Comparison of ENCODE assay signal across 21 cellular contexts in the genomic region with DNA sequence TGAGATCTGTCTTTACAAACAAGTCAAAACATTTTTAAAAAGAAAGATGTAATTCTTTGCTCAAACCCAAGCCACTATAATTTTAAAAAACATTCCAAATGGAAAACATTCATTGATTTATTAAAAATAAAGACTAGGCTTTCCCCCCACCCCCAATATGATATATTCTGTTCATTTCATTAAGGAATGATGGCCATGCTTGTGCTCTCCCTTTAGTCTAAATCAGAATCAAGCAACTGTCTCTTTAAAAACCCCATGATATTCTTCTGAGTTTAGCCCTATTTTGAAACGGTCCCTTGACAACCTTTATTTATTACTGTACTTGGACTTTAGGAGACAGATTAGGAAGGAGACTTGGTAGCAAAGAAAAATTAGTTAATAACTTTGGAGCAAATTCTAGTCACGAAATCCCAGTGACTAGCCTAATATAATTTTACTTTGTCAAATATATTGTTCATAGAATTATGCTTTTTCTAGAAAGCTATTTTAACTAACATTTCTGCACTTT.
"Had no signal": no experiment of that assay in that cellular context is flagged by ENCODE, and none has a peak within 500 bp of the region (broad histone marks: within the 10 kb centered on the region; RNA-seq: fewer than 3 reads in every experiment).

No MANE protein-coding gene starts in this region.

- H3K27me3 Mint-ChIP-seq: activated B cell treated with CpG ODN at 0.5 μM for 24 hours; activated CD4-positive, alpha-beta T cell treated with anti-CD3 and anti-CD28 coated beads, Interleukin-2, amount 10 ng/mL, durations not matched to agents 24 days and 14 days; naive thymus-derived CD8-positive, alpha-beta T cell; stimulated activated naive B cell treated with anti-CD40 and anti-IgM and Interleukin-4, amounts not matched to agents 10 μg/mL and 1 μg/mL and 100 μg/mL, for 72 hours had no signal

- DNase-seq: activated B cell treated with CpG ODN at 0.5 μM for 24 hours; activated CD4-positive, alpha-beta T cell treated with anti-CD3 and anti-CD28 coated beads, Interleukin-2, amount 10 ng/mL, durations not matched to agents 24 days and 14 days; activated CD8-positive, alpha-beta memory T cell treated with anti-CD3 and anti-CD28 coated beads, Interleukin-2, amount 50 U/mL, for 4 hours; activated CD8-positive, alpha-beta T cell treated with anti-CD3 and anti-CD28 coated beads, Interleukin-2, amount 10 ng/mL, durations not matched to agents 7 days and 5 days; activated gamma-delta T cell; activated T-cell treated with anti-CD3 and anti-CD28 coated beads, Interleukin-2, amount 50 U/mL, for 48 hours; caudate nucleus; cortex of kidney; effector CD4-positive, alpha-beta T cell; islet precursor cell; mucosa of descending colon; naive thymus-derived CD8-positive, alpha-beta T cell; posterior cingulate gyrus; stimulated activated CD4-positive, alpha-beta T cell treated with anti-CD3 and anti-CD28 coated beads, Interleukin-15, amount 100 ng/mL, for 24 hours; stimulated activated CD4-positive, alpha-beta T cell treated with anti-CD3 and anti-CD28 coated beads, Interleukin-4, amount 100 ng/mL, for 1 hour; stimulated activated naive B cell treated with anti-CD40 and anti-IgM and Interleukin-4, amounts not matched to agents 10 μg/mL and 1 μg/mL and 100 μg/mL, for 72 hours; T-helper 2 cell had no signal

- ATAC-seq: activated CD8-positive, alpha-beta T cell treated with anti-CD3 and anti-CD28 coated beads, Interleukin-2, amount 10 ng/mL, durations not matched to agents 7 days and 5 days; activated naive CD4-positive, alpha-beta T cell treated with anti-CD3 and anti-CD28 coated beads, Interleukin-2, amount 50 U/mL, for 72 hours; mucosa of descending colon; naive thymus-derived CD8-positive, alpha-beta T cell; stimulated activated naive B cell treated with anti-CD40 and anti-IgM and Interleukin-4, amounts not matched to agents 10 μg/mL and 1 μg/mL and 100 μg/mL, for 72 hours had no signal

- H3K9me3 Mint-ChIP-seq: activated B cell treated with CpG ODN at 0.5 μM for 24 hours; activated CD4-positive, alpha-beta T cell treated with anti-CD3 and anti-CD28 coated beads, Interleukin-2, amount 10 ng/mL, durations not matched to agents 24 days and 14 days; activated naive CD4-positive, alpha-beta T cell treated with anti-CD3 and anti-CD28 coated beads, Interleukin-2, amount 50 U/mL, for 72 hours; naive thymus-derived CD8-positive, alpha-beta T cell had no signal

- H3K27ac ChIP-seq: neutrophil, tibial nerve, vagina had no signal

- H3K36me3 ChIP-seq: neutrophil, vagina had no signal

- H3K4me3 ChIP-seq: mucosa of descending colon, tibial nerve, vagina had no signal

- H3K9me3 ChIP-seq: mucosa of descending colon, neutrophil, tibial nerve, vagina had no signal

- H3K27ac Mint-ChIP-seq: activated B cell treated with CpG ODN at 0.5 μM for 24 hours; activated CD4-positive, alpha-beta T cell treated with anti-CD3 and anti-CD28 coated beads, Interleukin-2, amount 10 ng/mL, durations not matched to agents 24 days and 14 days; activated CD8-positive, alpha-beta T cell treated with anti-CD3 and anti-CD28 coated beads, Interleukin-2, amount 10 ng/mL, durations not matched to agents 7 days and 5 days; activated naive CD4-positive, alpha-beta T cell treated with anti-CD3 and anti-CD28 coated beads, Interleukin-2, amount 50 U/mL, for 72 hours; stimulated activated naive B cell treated with anti-CD40 and anti-IgM and Interleukin-4, amounts not matched to agents 10 μg/mL and 1 μg/mL and 100 μg/mL, for 72 hours had no signal

- H3K4me3 Mint-ChIP-seq: activated B cell treated with CpG ODN at 0.5 μM for 24 hours; activated CD4-positive, alpha-beta T cell treated with anti-CD3 and anti-CD28 coated beads, Interleukin-2, amount 10 ng/mL, durations not matched to agents 24 days and 14 days; activated CD8-positive, alpha-beta T cell treated with anti-CD3 and anti-CD28 coated beads, Interleukin-2, amount 10 ng/mL, durations not matched to agents 7 days and 5 days; naive thymus-derived CD8-positive, alpha-beta T cell; stimulated activated naive B cell treated with anti-CD40 and anti-IgM and Interleukin-4, amounts not matched to agents 10 μg/mL and 1 μg/mL and 100 μg/mL, for 72 hours had no signal

- H3K27me3 ChIP-seq: neutrophil, tibial nerve, vagina had no signal
